ENCODE assay signal across 8 cellular contexts in genomic region chr11:66311965-66312548, GRCh38. TPM values are rescaled to one million over a fixed set of nuclear protein-coding genes. Genes with fewer than 3 reads are reported as not detected.
A peak's percentile ranks its signal among the peaks of the same experiment; 100 is the strongest.
DNase-seq lines count a peak whose midpoint lies in the region; ATAC-seq and TF ChIP-seq lines count a peak whose summit lies in the region.

No MANE protein-coding gene starts in this region.

- H3K9me3 ChIP-seq in RWPE2 (ENCODE audit: severe bottlenecking), result no peaks in the 10 kb centered on the region

- H3K27ac Mint-ChIP-seq in neural crest cell (ENCODE audit: unreplicated experiment), result peak overlapping the region; percentile 93
- H3K27ac Mint-ChIP-seq in stimulated activated naive CD8-positive, alpha-beta T cell treated with anti-CD3 and anti-CD28 coated beads, Interleukin-15, amount 100 ng/mL, for 72 hours, result peak overlapping the region; percentile 98 to 99

- H3K27ac ChIP-seq in RWPE2 (ENCODE audit: poor library complexity, severe bottlenecking), result peak overlapping the region; percentile 42

- H3K4me1 Mint-ChIP-seq in neural crest cell, result peaks cover 22% of the 10 kb centered on the region
- H3K4me1 Mint-ChIP-seq in stimulated activated naive CD8-positive, alpha-beta T cell treated with anti-CD3 and anti-CD28 coated beads, Interleukin-15, amount 100 ng/mL, for 72 hours, result peaks cover 41% of the 10 kb centered on the region

- H3K27me3 ChIP-seq in H7 (ENCODE audit: control insufficient read depth, insufficient read depth, low read length) (no peaks in the 10 kb centered on the region), RWPE2 (ENCODE audit: insufficient read depth, poor library complexity, severe bottlenecking) (no peaks in the 10 kb centered on the region)

- TF ChIP-seq CTCF in RWPE2 (IDR thresholded peaks at IDR 0.05; ENCODE audit: poor library complexity, severe bottlenecking) (peak; percentile 96), fibroblast of villous mesenchyme (IDR thresholded peaks at IDR 0.05; ENCODE audit: insufficient read depth, low read depth, low read length) (peak; percentile 91), neural crest cell (conservative IDR thresholded peaks at IDR 0.05) (peak; percentile 88)

- no peaks in the 10 kb centered on the region for H3K9me3 Mint-ChIP-seq in neural crest cell
- H3K9me3 Mint-ChIP-seq in stimulated activated naive CD8-positive, alpha-beta T cell treated with anti-CD3 and anti-CD28 coated beads, Interleukin-15, amount 100 ng/mL, for 72 hours, result no peaks in the 10 kb centered on the region

- H3K4me1 ChIP-seq in RWPE2 (ENCODE audit: insufficient read depth, poor library complexity, severe bottlenecking), result no peaks in the 10 kb centered on the region

- peak overlapping the region; percentile 93 for H3K4me3 Mint-ChIP-seq in neural crest cell
- H3K4me3 Mint-ChIP-seq in stimulated activated naive CD8-positive, alpha-beta T cell treated with anti-CD3 and anti-CD28 coated beads, Interleukin-15, amount 100 ng/mL, for 72 hours, result peak overlapping the region; percentile 91 to 95

- DNase-seq in ELF-1 (ENCODE audit: low read depth, low spot score) (peak; percentile 97), H7 (peak; percentile 98), LoVo (ENCODE audit: low spot score) (peak; percentile 90), RWPE2 (ENCODE audit: low spot score) (peak; percentile 96), fibroblast of villous mesenchyme (ENCODE audit: low read depth) (peak; percentile 90), neural crest cell (ENCODE audit: low read depth, low spot score) (peak; percentile 72)
- peak; percentile 88 for DNase-seq in activated effector memory CD4-positive, alpha-beta T cell treated with Interleukin-2 at 50 U/mL for 16 hours
- peak; percentile 99 to 100 for DNase-seq in stimulated activated naive CD8-positive, alpha-beta T cell treated with anti-CD3 and anti-CD28 coated beads, Interleukin-15, amount 100 ng/mL, for 72 hours

- H3K4me3 ChIP-seq in H7 (ENCODE audit: insufficient read depth, low read depth, low read length), result peak overlapping the region; percentile 76
- H3K4me3 ChIP-seq in RWPE2 (ENCODE audit: severe bottlenecking), result peak overlapping the region; percentile 40
- H3K4me3 ChIP-seq in fibroblast of villous mesenchyme (ENCODE audit: low read depth, low read length), result peak overlapping the region; percentile 69

- peaks cover 5% of the 10 kb centered on the region for H3K27me3 Mint-ChIP-seq in neural crest cell (ENCODE audit: low read depth)
- no peaks in the 10 kb centered on the region for H3K27me3 Mint-ChIP-seq in stimulated activated naive CD8-positive, alpha-beta T cell treated with anti-CD3 and anti-CD28 coated beads, Interleukin-15, amount 100 ng/mL, for 72 hours

- ATAC-seq in RWPE2 (ENCODE audit: low read depth), result peak; percentile 79
- peak; percentile 77 for ATAC-seq in stimulated activated naive CD8-positive, alpha-beta T cell treated with anti-CD3 and anti-CD28 coated beads, Interleukin-15, amount 100 ng/mL, for 72 hours

- no peaks in the 10 kb centered on the region for H3K36me3 ChIP-seq in H7 (replicated peaks; ENCODE audit: control insufficient read depth, insufficient read depth, low read length)
- H3K36me3 ChIP-seq in RWPE2 (ENCODE audit: low read depth), result no peaks in the 10 kb centered on the region

- H3K36me3 Mint-ChIP-seq in neural crest cell (ENCODE audit: low read depth), result no peaks in the 10 kb centered on the region

RNA-seq across cellular contexts. Expression of gene CD248, which starts 4.8 kb away (rescaled TPM):
- 0.83 and 1.4 TPM in 2 replicates for total RNA-seq in H7 (2014; rRNA removed; shearing (Covaris generic))
- total RNA-seq in fibroblast of villous mesenchyme (85.1 and 108 TPM in 2 replicates), neural crest cell (4.2 and 4.8 TPM in 2 replicates)

RNA-seq across cellular contexts. Expression of gene TMEM151A, which starts 20.4 kb away (rescaled TPM):
- total RNA-seq in H7 (2014; rRNA removed; shearing (Covaris generic)), result 0.42 and 0.85 TPM in 2 replicates
- total RNA-seq in fibroblast of villous mesenchyme (under 0.01 TPM in 1 of 2 replicates, not detected in the other), neural crest cell (0.57 and 1.0 TPM in 2 replicates)

RNA-seq across cellular contexts. Expression of gene YIF1A, which starts 23.1 kb away (rescaled TPM):
- 117 and 125 TPM in 2 replicates for total RNA-seq in H7 (2014; rRNA removed; shearing (Covaris generic))
- 187 and 189 TPM in 2 replicates for total RNA-seq in fibroblast of villous mesenchyme
- 59.4 and 60.9 TPM in 2 replicates for total RNA-seq in neural crest cell

RNA-seq across cellular contexts. Expression of gene RIN1, which starts 24.2 kb away (rescaled TPM):
- 7.2 and 9.6 TPM in 2 replicates for total RNA-seq in H7 (2014; rRNA removed; shearing (Covaris generic))
- 19.0 and 23.8 TPM in 2 replicates for total RNA-seq in fibroblast of villous mesenchyme
- 3.7 and 4.3 TPM in 2 replicates for total RNA-seq in neural crest cell

RNA-seq across cellular contexts. Expression of gene BRMS1, which starts 32.8 kb away (rescaled TPM):
- 53.5 and 72.8 TPM in 2 replicates for total RNA-seq in H7 (2014; rRNA removed; shearing (Covaris generic))
- total RNA-seq in fibroblast of villous mesenchyme, result 42.3 and 47.0 TPM in 2 replicates
- 40.2 and 49.0 TPM in 2 replicates for total RNA-seq in neural crest cell

Comparison
In these comparisons a context has a peak if more than half of its experiments do, and no peak if none do; other contexts are left out.
1. Peak in every context shown above with its lines: DNase-seq, ATAC-seq, H3K4me3 ChIP-seq and H3K27ac ChIP-seq.
2. RNA of gene CD248, which starts 4.8 kb away (total RNA-seq): 85.1 to 108 TPM in fibroblast of villous mesenchyme; 4.2 to 4.8 TPM in neural crest cell and 0.83 to 1.4 TPM in H7; every median in the first group is over 10 times any median in the second.